8 cellular contexts compared by ENCODE assay signal in genomic region chr4:47668810-47669408, GRCh38.
DNase-seq lines count a peak whose midpoint lies in the region; ATAC-seq and TF ChIP-seq lines count a peak whose summit lies in the region.

No MANE protein-coding gene starts in this region.

- 0 out of 2 replicates have a peak overlapping the region, but pooled peaks have one; percentile 37 for H3K4me2 ChIP-seq in PC-3 (ENCODE audit: low read length)
- no peak overlapping the region for H3K4me2 ChIP-seq in mesenchymal stem cell (ENCODE audit: low read length, poor library complexity, severe bottlenecking)

- no peaks in the 10 kb centered on the region for H3K4me1 Mint-ChIP-seq in Calu3 (ENCODE audit: low read depth, unreplicated experiment)
- no peaks in the 10 kb centered on the region for H3K4me1 Mint-ChIP-seq in activated naive CD8-positive, alpha-beta T cell treated with anti-CD3 and anti-CD28 coated beads, Interleukin-2, amount 50 U/mL, for 24 hours

- intact Hi-C loops in Calu3 (cut with micrococcal nuclease; ENCODE audit: unreplicated experiment) (no loop called here), PC-3 (cut with micrococcal nuclease) (loop anchor here (1.0 kb wide), 1 partner anchor 167 kb away; no protein-coding TSS in a partner anchor)

- no peaks in the 10 kb centered on the region for H4K20me1 ChIP-seq in PC-3 (ENCODE audit: low read length)

- H3K4me3 ChIP-seq in PC-3 (ENCODE audit: low read length), result no peak overlapping the region
- H3K4me3 ChIP-seq in mesenchymal stem cell (ENCODE audit: insufficient read depth in 1 of 2, low read depth in 1 of 2, low read length in 2 of 2), result no peak overlapping the region

- no peak overlapping the region for H4K91ac ChIP-seq in mesenchymal stem cell (ENCODE audit: low read length)

- H2BK5ac ChIP-seq in mesenchymal stem cell (ENCODE audit: low read depth, low read length, poor library complexity, severe bottlenecking), result no peak overlapping the region

- WGBS in mesenchymal stem cell, result 0% methylated on average over 3 of the region's 11 CpGs

- no peak overlapping the region for H3K18ac ChIP-seq in mesenchymal stem cell (ENCODE audit: low read depth in 1 of 2, low read length in 2 of 2)

- H3K36me3 ChIP-seq in PC-3 (ENCODE audit: low read depth, low read length) (no peaks in the 10 kb centered on the region), mesenchymal stem cell (ENCODE audit: control insufficient read depth in 1 of 2, insufficient read depth in 2 of 2, low read depth in 1 of 2, low read length in 2 of 2) (no peaks in the 10 kb centered on the region)

- no peak overlapping the region for H2BK120ac ChIP-seq in mesenchymal stem cell (ENCODE audit: low read depth, low read length)

- peaks cover 48% of the 10 kb centered on the region for H3K27me3 Mint-ChIP-seq in Calu3 (ENCODE audit: unreplicated experiment)
- peaks cover 17% of the 10 kb centered on the region for H3K27me3 Mint-ChIP-seq in activated naive CD8-positive, alpha-beta T cell treated with anti-CD3 and anti-CD28 coated beads, Interleukin-2, amount 50 U/mL, for 24 hours

- H4K8ac ChIP-seq in mesenchymal stem cell (ENCODE audit: low read length), result no peak overlapping the region

- CTCF ChIA-PET in Calu3 (lab: Charles Lee), result interaction anchor here (0.8 to 0.9 kb wide), 2 partner anchors 9 to 168 kb away, joined by 3 to 5 read pairs; no protein-coding TSS in a partner anchor
- CTCF ChIA-PET in PC-3 (lab: Charles Lee), result interaction anchor here (0.6 to 1.0 kb wide), 4 partner anchors 35 to 418 kb away, joined by 3 to 12 read pairs (median 5); no protein-coding TSS in a partner anchor

- no peak overlapping the region for H3K4ac ChIP-seq in mesenchymal stem cell (ENCODE audit: low read depth in 1 of 2, low read length in 2 of 2)

- DNase-seq in Calu3 (peak; percentile 16), PC-3 (peak; percentile 62), dedifferentiated amniotic fluid mesenchymal stem cell (ENCODE audit: extremely low spot score) (peak; percentile 68), mesenchymal stem cell (peak; percentile 52)
- DNase-seq in activated effector memory CD4-positive, alpha-beta T cell treated with anti-CD3 and anti-CD28 coated beads, Interleukin-2, amount 50 U/mL, for 16 hours, result no peak
- no peak for DNase-seq in activated naive CD8-positive, alpha-beta T cell treated with anti-CD3 and anti-CD28 coated beads, Interleukin-2, amount 50 U/mL, for 24 hours

- H3K4me3 Mint-ChIP-seq in Calu3 (ENCODE audit: low read depth, unreplicated experiment), result no peak overlapping the region
- no peak overlapping the region for H3K4me3 Mint-ChIP-seq in activated naive CD8-positive, alpha-beta T cell treated with anti-CD3 and anti-CD28 coated beads, Interleukin-2, amount 50 U/mL, for 24 hours

- no peak overlapping the region for H3K14ac ChIP-seq in mesenchymal stem cell (ENCODE audit: low read length in 2 of 2)

- BruUV-seq in Calu3 (replicated peaks; lab: Mats Ljungman, UMichigan), result no TSS peak
- no TSS peak for BruUV-seq in PC-3 (replicated peaks; lab: Mats Ljungman, UMichigan)

- no peaks in the 10 kb centered on the region for H3K4me1 ChIP-seq in PC-3 (ENCODE audit: insufficient read depth, low read length)
- H3K4me1 ChIP-seq in mesenchymal stem cell (ENCODE audit: control insufficient read depth, insufficient read depth, low read depth, low read length), result no peaks in the 10 kb centered on the region

- H2BK15ac ChIP-seq in mesenchymal stem cell (ENCODE audit: low read depth, poor library complexity, severe bottlenecking), result no peak overlapping the region

- H3K9me2 ChIP-seq in PC-3 (replicated peaks; ENCODE audit: low read length), result no peaks in the 10 kb centered on the region

- POLR2A ChIA-PET in PC-3 (lab: Charles Lee; ENCODE audit: unreplicated experiment), result no interaction called here

- no peak for TF ChIP-seq CTCF in Calu3 (IDR thresholded peaks at IDR 0.05; ENCODE audit: unreplicated experiment)
- peak; percentile 77 for TF ChIP-seq CTCF in PC-3 (conservative IDR thresholded peaks at IDR 0.05; ENCODE audit: low read depth, low read length)

- no peaks in the 10 kb centered on the region for H3K79me2 ChIP-seq in PC-3 (ENCODE audit: low read length)

- no peak overlapping the region for H3K27ac Mint-ChIP-seq in Calu3 (ENCODE audit: unreplicated experiment)
- no peak overlapping the region for H3K27ac Mint-ChIP-seq in activated naive CD8-positive, alpha-beta T cell treated with anti-CD3 and anti-CD28 coated beads, Interleukin-2, amount 50 U/mL, for 24 hours

- no peaks in the 10 kb centered on the region for H3K79me1 ChIP-seq in mesenchymal stem cell (replicated peaks; ENCODE audit: low read length, poor library complexity, severe bottlenecking)

- H2BK12ac ChIP-seq in mesenchymal stem cell (ENCODE audit: low read length in 2 of 2), result no peak overlapping the region

- H2AFZ ChIP-seq in PC-3 (ENCODE audit: low read length) (no peak overlapping the region), mesenchymal stem cell (ENCODE audit: low read depth, low read length) (no peak overlapping the region)

- no peak overlapping the region for H2AK5ac ChIP-seq in mesenchymal stem cell (ENCODE audit: low read length, severe bottlenecking)

- no peaks in the 10 kb centered on the region for H3K9me3 Mint-ChIP-seq in Calu3 (ENCODE audit: low read depth, unreplicated experiment)
- H3K9me3 Mint-ChIP-seq in activated naive CD8-positive, alpha-beta T cell treated with anti-CD3 and anti-CD28 coated beads, Interleukin-2, amount 50 U/mL, for 24 hours, result no peaks in the 10 kb centered on the region

- H3K36me3 Mint-ChIP-seq in Calu3 (ENCODE audit: insufficient read depth, unreplicated experiment), result no peaks in the 10 kb centered on the region
- no peaks in the 10 kb centered on the region for H3K36me3 Mint-ChIP-seq in activated naive CD8-positive, alpha-beta T cell treated with anti-CD3 and anti-CD28 coated beads, Interleukin-2, amount 50 U/mL, for 24 hours (ENCODE audit: low read depth)

- ATAC-seq in GM18907 (IDR thresholded peaks at IDR 0.05; ENCODE audit: unreplicated experiment) (peak; percentile 87), HG03460 (IDR thresholded peaks at IDR 0.05; ENCODE audit: unreplicated experiment) (peak; percentile 71), PC-3 (no peak)
- no peak for ATAC-seq in activated naive CD8-positive, alpha-beta T cell treated with anti-CD3 and anti-CD28 coated beads, Interleukin-2, amount 50 U/mL, for 24 hours

- no peak overlapping the region for H3K23ac ChIP-seq in mesenchymal stem cell (ENCODE audit: low read length in 2 of 2)

- no peaks in the 10 kb centered on the region for H3F3A ChIP-seq in PC-3 (ENCODE audit: low read length, unreplicated experiment)

- no peak overlapping the region for H3K27ac ChIP-seq in PC-3 (ENCODE audit: low read length)
- no peak overlapping the region for H3K27ac ChIP-seq in mesenchymal stem cell (ENCODE audit: low read length, poor library complexity, severe bottlenecking)

- H3K27me3 ChIP-seq in PC-3 (ENCODE audit: low read length) (no peaks in the 10 kb centered on the region; the same call in 1 of the 2 replicates), mesenchymal stem cell (ENCODE audit: control insufficient read depth in 1 of 2, insufficient read depth in 1 of 2, low read length in 2 of 2) (peaks cover 4 to 26% of the 10 kb centered on the region in 2 experiments)

- H3K9ac ChIP-seq in PC-3 (ENCODE audit: low read length) (no peak overlapping the region), mesenchymal stem cell (ENCODE audit: low read length) (no peak overlapping the region)

- H3K9me3 ChIP-seq in PC-3 (ENCODE audit: low read length), result no peaks in the 10 kb centered on the region
- no peaks in the 10 kb centered on the region for H3K9me3 ChIP-seq in mesenchymal stem cell (ENCODE audit: control insufficient read depth, low read length)

Comparison
In these comparisons a context has a peak if more than half of its experiments do, and no peak if none do; other contexts are left out.
1. DNase-seq: peak in Calu3 (single experiment), PC-3 (single experiment), dedifferentiated amniotic fluid mesenchymal stem cell (single experiment) and mesenchymal stem cell (single experiment); none in activated effector memory CD4-positive, alpha-beta T cell treated with anti-CD3 and anti-CD28 coated beads, Interleukin-2, amount 50 U/mL, for 16 hours (single experiment) and activated naive CD8-positive, alpha-beta T cell treated with anti-CD3 and anti-CD28 coated beads, Interleukin-2, amount 50 U/mL, for 24 hours (single experiment).
2. ATAC-seq: peak in GM18907 (single experiment) and HG03460 (single experiment); none in PC-3 (single experiment) and activated naive CD8-positive, alpha-beta T cell treated with anti-CD3 and anti-CD28 coated beads, Interleukin-2, amount 50 U/mL, for 24 hours (single experiment).